In genomic region chr14:22978873-22979671, GRCh38 we compare ENCODE assay signal across 8 cellular contexts. TPM values are rescaled to one million over a fixed set of nuclear protein-coding genes. Genes with fewer than 3 reads are reported as not detected.
A peak's percentile ranks its signal among the peaks of the same experiment; 100 is the strongest.
DNase-seq lines count a peak whose midpoint lies in the region; ATAC-seq and FAIRE-seq lines count a peak whose summit lies in the region.

No MANE protein-coding gene starts in this region.

- H3K36me3 Mint-ChIP-seq in T-cell, result no peaks in the 10 kb centered on the region

- 37 to 50% (median 48%) methylated on average over 7 of the region's 7 CpGs for WGBS in small intestine, 3 donors

- no peaks in the 10 kb centered on the region for H3K27me3 Mint-ChIP-seq in T-cell

- H3K9ac ChIP-seq in iPS-15b (ENCODE audit: low read depth, low read length), result no peak overlapping the region

- intact Hi-C loops in left colon (cut with DNase I, micrococcal nuclease), result no loop called here

- CTCF ChIA-PET in T-cell (lab: Charles Lee), result no interaction called here

- H3K4me3 ChIP-seq in iPS-15b (ENCODE audit: low read depth, low read length), result peak overlapping the region; percentile 45
- H3K4me3 ChIP-seq in small intestine (ENCODE audit: low read depth in 1 of 2, low read length in 2 of 2), result no peak overlapping the region

- H3K9me3 ChIP-seq in iPS-15b (ENCODE audit: control insufficient read depth, insufficient read depth, low read length) (no peaks in the 10 kb centered on the region), small intestine (ENCODE audit: control insufficient read depth, low read depth) (no peaks in the 10 kb centered on the region)

- no peaks in the 10 kb centered on the region for H3K9me3 Mint-ChIP-seq in T-cell

- DNase-seq in GM03348 (ENCODE audit: low spot score) (peak; percentile 28), T-cell (no peak), small intestine (peak; percentile 27), OCI-M1 (lab: John Stamatoyannopoulos, UW) (no peak), left colon (no peak)
- DNase-seq in activated CD4-positive, alpha-beta T cell treated with anti-CD3 and anti-CD28 coated beads, Interleukin-2, amount 50 U/mL, for 4 hours, result no peak

- H3K4me3 Mint-ChIP-seq in T-cell, result no peak overlapping the region

- H3K27ac Mint-ChIP-seq in T-cell, result peak overlapping the region; percentile 10 to 50

- no peak overlapping the region for H3K27ac ChIP-seq in small intestine (ENCODE audit: low read depth in 1 of 2, low read length in 1 of 2)

- H3K36me3 ChIP-seq in iPS-15b (ENCODE audit: control insufficient read depth, insufficient read depth, low read length), result peaks cover 10% of the 10 kb centered on the region
- no peaks in the 10 kb centered on the region for H3K36me3 ChIP-seq in small intestine (ENCODE audit: control insufficient read depth in 2 of 2, insufficient read depth in 2 of 2, low read length in 2 of 2)

- POLR2A ChIA-PET in T-cell (lab: Charles Lee), result no interaction called here

- H3K27me3 ChIP-seq in iPS-15b (ENCODE audit: control insufficient read depth, insufficient read depth, low read length) (no peaks in the 10 kb centered on the region), small intestine (ENCODE audit: control insufficient read depth in 2 of 2, insufficient read depth in 2 of 2, low read length in 2 of 2) (no peaks in the 10 kb centered on the region)

- FAIRE-seq in small intestine (lab: Jason Lieb, UNC), result no peak

- H3K4me1 Mint-ChIP-seq in T-cell, result peaks cover 8 to 11% (median 9%) of the 10 kb centered on the region in 3 donors

- H3K4me1 ChIP-seq in iPS-15b (ENCODE audit: control insufficient read depth, insufficient read depth, low read length), result peaks cover 25% of the 10 kb centered on the region
- H3K4me1 ChIP-seq in small intestine (ENCODE audit: control insufficient read depth in 2 of 2, insufficient read depth in 1 of 2, low read depth in 1 of 2, low read length in 1 of 2), result peaks cover 10 to 14% of the 10 kb centered on the region in 2 donors

- no peak for ATAC-seq in T-cell (replicated peaks in 1 of 4)
- ATAC-seq in HG02623 (IDR thresholded peaks at IDR 0.05; ENCODE audit: unreplicated experiment), result no peak
- ATAC-seq in left colon, result no peak

RNA-seq across cellular contexts. Expression of gene AJUBA, which starts 3.3 kb away (rescaled TPM):
- total RNA-seq in T-cell (1 to 10 TPM; 1.8 to 3.1 (median 2.4) TPM), left colon (1 to 10 TPM; 1.4 to 4.1 TPM)
- 10 to 100 TPM in 1 of 3 donors, 1 to 10 TPM in 1, under 1 TPM in 1; 0.45 to 15.1 (median 1.9) TPM for polyA plus RNA-seq in small intestine

RNA-seq across cellular contexts. Expression of gene HAUS4, which starts 22.2 kb away (rescaled TPM):
- total RNA-seq in T-cell, result 10 to 100 TPM; 19.2 to 37.1 (median 23.8) TPM
- polyA plus RNA-seq in small intestine, result 10 to 100 TPM; 34.0 to 53.2 (median 49.5) TPM
- 10 to 100 TPM; 33.5 to 33.6 TPM for total RNA-seq in left colon

RNA-seq across cellular contexts. Expression of gene C14orf93, which starts 30.9 kb away (rescaled TPM):
- total RNA-seq in T-cell, result 10 to 100 TPM; 10.8 to 13.7 (median 12.4) TPM
- polyA plus RNA-seq in small intestine, result 1 to 10 TPM; 4.9 to 9.2 (median 6.5) TPM
- total RNA-seq in left colon, result 10 to 100 TPM; 11.9 to 13.2 TPM

RNA-seq across cellular contexts. Expression of gene PRMT5, which starts 49.9 kb away (rescaled TPM):
- total RNA-seq in T-cell (10 to 100 TPM; 17.7 to 45.3 (median 37.5) TPM), left colon (10 to 100 TPM; 40.5 to 63.9 TPM)
- polyA plus RNA-seq in small intestine, result 10 to 100 TPM; 13.4 to 57.7 (median 15.1) TPM

RNA-seq across cellular contexts. Expression of gene PSMB5, which starts 55.6 kb away (rescaled TPM):
- total RNA-seq in T-cell (10 to 100 TPM; 20.6 to 43.9 (median 38.0) TPM), left colon (10 to 100 TPM; 77.9 to 80.6 TPM)
- 100 to 1,000 TPM in 1 of 3 donors, 10 to 100 TPM in 2; 84.0 to 166 (median 87.7) TPM for polyA plus RNA-seq in small intestine

Comparison
In these comparisons a context has a peak if more than half of its experiments do, and no peak if none do; other contexts are left out.
1. DNase-seq: peak in GM03348 (single experiment) and small intestine (single experiment); none in T-cell (0 of 34), OCI-M1 (single experiment), activated CD4-positive, alpha-beta T cell treated with anti-CD3 and anti-CD28 coated beads, Interleukin-2, amount 50 U/mL, for 4 hours (0 of 2) and left colon (0 of 2).